29 cellular contexts compared by ENCODE assay signal in the genomic region with DNA sequence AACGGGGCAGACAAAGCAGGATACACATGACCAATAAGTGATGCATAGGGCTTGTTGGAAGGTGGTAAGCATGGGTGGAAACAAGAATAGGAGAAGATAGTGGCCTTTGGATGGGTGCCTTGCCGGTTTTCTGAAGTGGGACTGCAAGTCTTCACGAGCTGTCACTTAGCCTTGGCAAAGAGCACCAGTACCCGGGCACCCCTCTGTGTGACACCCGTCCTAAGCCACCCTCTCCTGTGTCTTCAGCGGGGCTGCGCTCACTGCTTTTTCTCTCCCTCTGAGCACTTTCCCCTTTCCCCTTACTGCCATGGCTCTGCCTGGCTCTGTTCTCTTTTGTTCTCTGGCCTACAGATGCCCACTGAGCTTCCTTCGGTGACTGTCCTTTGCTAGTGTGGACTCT.
"Had no signal": no experiment of that assay in that cellular context is flagged by ENCODE, and none has a peak within 500 bp of the region (broad histone marks: within the 10 kb centered on the region; RNA-seq: fewer than 3 reads in every experiment).

No MANE protein-coding gene starts in this region.

- H3K36me3 Mint-ChIP-seq: activated naive CD4-positive, alpha-beta T cell treated with anti-CD3 and anti-CD28 coated beads, Interleukin-2, amount 10 ng/mL, durations not matched to agents 7 days and 5 days; activated naive CD4-positive, alpha-beta T cell treated with anti-CD3 and anti-CD28 coated beads, Interleukin-2, amount 50 U/mL, for 72 hours; activated naive CD8-positive, alpha-beta T cell treated with anti-CD3 and anti-CD28 coated beads, Interleukin-2, amount 10 ng/mL, durations not matched to agents 7 days and 5 days; T-cell; WTC11 had no signal

- H3K4me3 Mint-ChIP-seq: activated CD4-positive, alpha-beta memory T cell treated with anti-CD3 and anti-CD28 coated beads, Interleukin-2, amount 10 ng/mL, durations not matched to agents 7 days and 5 days; activated CD4-positive, alpha-beta T cell treated with anti-CD3 and anti-CD28 coated beads, Interleukin-2, amount 10 ng/mL, durations not matched to agents 7 days and 5 days; activated naive CD4-positive, alpha-beta T cell treated with anti-CD3 and anti-CD28 coated beads, Interleukin-2, amount 10 ng/mL, durations not matched to agents 7 days and 5 days; activated naive CD8-positive, alpha-beta T cell treated with anti-CD3 and anti-CD28 coated beads, Interleukin-2, amount 10 ng/mL, durations not matched to agents 7 days and 5 days; activated T-cell treated with anti-CD3 and anti-CD28 coated beads, Interleukin-2, amount 50 U/mL, for 24 hours; activated T-cell treated with anti-CD3 and anti-CD28 coated beads, Interleukin-2, amount 50 U/mL, for 72 hours; effector memory CD8-positive, alpha-beta T cell; T-cell; T-helper 1 cell treated with Interleukin-12 subunit alpha and Interleukin-12 subunit beta and Interleukin-4 antibody, amounts not matched to agents 30 μg/mL and 1 μg/mL, for 36 hours; WTC11 had no signal

- H3K9me3 Mint-ChIP-seq: activated CD4-positive, alpha-beta memory T cell treated with anti-CD3 and anti-CD28 coated beads, Interleukin-2, amount 10 ng/mL, durations not matched to agents 7 days and 5 days; activated CD4-positive, alpha-beta T cell treated with anti-CD3 and anti-CD28 coated beads, Interleukin-2, amount 10 ng/mL, durations not matched to agents 7 days and 5 days; activated naive CD4-positive, alpha-beta T cell treated with anti-CD3 and anti-CD28 coated beads, Interleukin-2, amount 10 ng/mL, durations not matched to agents 7 days and 5 days; activated naive CD4-positive, alpha-beta T cell treated with anti-CD3 and anti-CD28 coated beads, Interleukin-2, amount 50 U/mL, for 72 hours; activated naive CD8-positive, alpha-beta T cell treated with anti-CD3 and anti-CD28 coated beads, Interleukin-2, amount 10 ng/mL, durations not matched to agents 7 days and 5 days; activated T-cell treated with anti-CD3 and anti-CD28 coated beads, Interleukin-2, amount 50 U/mL, for 24 hours; activated T-cell treated with anti-CD3 and anti-CD28 coated beads, Interleukin-2, amount 50 U/mL, for 72 hours; effector memory CD8-positive, alpha-beta T cell; T-cell; T-helper 1 cell treated with Interleukin-12 subunit alpha and Interleukin-12 subunit beta and Interleukin-4 antibody, amounts not matched to agents 30 μg/mL and 1 μg/mL, for 36 hours had no signal

- H3K4me1 Mint-ChIP-seq: activated CD4-positive, alpha-beta memory T cell treated with anti-CD3 and anti-CD28 coated beads, Interleukin-2, amount 10 ng/mL, durations not matched to agents 7 days and 5 days; activated CD4-positive, alpha-beta T cell treated with anti-CD3 and anti-CD28 coated beads, Interleukin-2, amount 10 ng/mL, durations not matched to agents 7 days and 5 days; activated naive CD4-positive, alpha-beta T cell treated with anti-CD3 and anti-CD28 coated beads, Interleukin-2, amount 10 ng/mL, durations not matched to agents 7 days and 5 days; activated naive CD8-positive, alpha-beta T cell treated with anti-CD3 and anti-CD28 coated beads, Interleukin-2, amount 10 ng/mL, durations not matched to agents 7 days and 5 days; T-cell had no signal

- H3K27me3 ChIP-seq: ascending aorta, brain microvascular endothelial cell, foreskin keratinocyte, gastrocnemius medialis had no signal

- H3K27me3 Mint-ChIP-seq: activated CD4-positive, alpha-beta memory T cell treated with anti-CD3 and anti-CD28 coated beads, Interleukin-2, amount 10 ng/mL, durations not matched to agents 7 days and 5 days; activated CD4-positive, alpha-beta T cell treated with anti-CD3 and anti-CD28 coated beads, Interleukin-2, amount 10 ng/mL, durations not matched to agents 7 days and 5 days; activated naive CD4-positive, alpha-beta T cell treated with anti-CD3 and anti-CD28 coated beads, Interleukin-2, amount 10 ng/mL, durations not matched to agents 7 days and 5 days; activated naive CD8-positive, alpha-beta T cell treated with anti-CD3 and anti-CD28 coated beads, Interleukin-2, amount 10 ng/mL, durations not matched to agents 7 days and 5 days had no signal

- ATAC-seq: activated naive CD4-positive, alpha-beta T cell treated with anti-CD3 and anti-CD28 coated beads, Interleukin-2, amount 50 U/mL, for 72 hours; activated T-cell treated with anti-CD3 and anti-CD28 coated beads, Interleukin-2, amount 50 U/mL, for 72 hours; effector memory CD8-positive, alpha-beta T cell; foreskin keratinocyte; gastrocnemius medialis; T-cell had no signal

- H3K4me3 ChIP-seq: ascending aorta, esophagus muscularis mucosa, gastrocnemius medialis had no signal

- H3K9me3 ChIP-seq: ascending aorta, esophagus muscularis mucosa, gastrocnemius medialis had no signal

- H3K4me1 ChIP-seq: ascending aorta, esophagus muscularis mucosa, foreskin keratinocyte had no signal

- H3K27ac ChIP-seq: ascending aorta, brain microvascular endothelial cell, esophagus muscularis mucosa, foreskin keratinocyte, gastrocnemius medialis, VCaP had no signal

- H3K27ac Mint-ChIP-seq: activated CD4-positive, alpha-beta memory T cell treated with anti-CD3 and anti-CD28 coated beads, Interleukin-2, amount 10 ng/mL, durations not matched to agents 7 days and 5 days; activated CD4-positive, alpha-beta T cell treated with anti-CD3 and anti-CD28 coated beads, Interleukin-2, amount 10 ng/mL, durations not matched to agents 7 days and 5 days; activated naive CD4-positive, alpha-beta T cell treated with anti-CD3 and anti-CD28 coated beads, Interleukin-2, amount 10 ng/mL, durations not matched to agents 7 days and 5 days; activated naive CD4-positive, alpha-beta T cell treated with anti-CD3 and anti-CD28 coated beads, Interleukin-2, amount 50 U/mL, for 72 hours; activated naive CD8-positive, alpha-beta T cell treated with anti-CD3 and anti-CD28 coated beads, Interleukin-2, amount 10 ng/mL, durations not matched to agents 7 days and 5 days; activated T-cell treated with anti-CD3 and anti-CD28 coated beads, Interleukin-2, amount 50 U/mL, for 24 hours; activated T-cell treated with anti-CD3 and anti-CD28 coated beads, Interleukin-2, amount 50 U/mL, for 72 hours; effector memory CD8-positive, alpha-beta T cell; T-cell; T-helper 1 cell treated with Interleukin-12 subunit alpha and Interleukin-12 subunit beta and Interleukin-4 antibody, amounts not matched to agents 30 μg/mL and 1 μg/mL, for 36 hours; WTC11 had no signal

- H3K36me3 ChIP-seq: ascending aorta, brain microvascular endothelial cell, esophagus muscularis mucosa, gastrocnemius medialis had no signal

- DNase-seq: activated CD4-positive, alpha-beta memory T cell treated with anti-CD3 and anti-CD28 coated beads, Interleukin-2, amount 10 ng/mL, durations not matched to agents 7 days and 5 days; activated CD4-positive, alpha-beta T cell treated with anti-CD3 and anti-CD28 coated beads for 1 hour; activated CD4-positive, alpha-beta T cell treated with anti-CD3 and anti-CD28 coated beads for 4 hours; activated CD4-positive, alpha-beta T cell treated with anti-CD3 and anti-CD28 coated beads, Interleukin-2, amount 10 ng/mL, durations not matched to agents 7 days and 5 days; activated CD4-positive, alpha-beta T cell treated with anti-CD3 and anti-CD28 coated beads, Interleukin-2, amount 50 U/mL, for 4 hours; activated CD8-positive, alpha-beta memory T cell treated with anti-CD3 and anti-CD28 coated beads, Interleukin-2, amount 50 U/mL, for 48 hours; activated gamma-delta T cell; activated naive CD4-positive, alpha-beta T cell; activated naive CD4-positive, alpha-beta T cell treated with anti-CD3 and anti-CD28 coated beads, Interleukin-2, amount 10 ng/mL, durations not matched to agents 7 days and 5 days; activated naive CD8-positive, alpha-beta T cell treated with anti-CD3 and anti-CD28 coated beads, Interleukin-2, amount 10 ng/mL, durations not matched to agents 7 days and 5 days; activated T-cell treated with anti-CD3 and anti-CD28 coated beads for 4 hours; activated T-cell treated with anti-CD3 and anti-CD28 coated beads, Interleukin-2, amount 50 U/mL, for 24 hours; activated T-cell treated with anti-CD3 and anti-CD28 coated beads, Interleukin-2, amount 50 U/mL, for 72 hours; brain microvascular endothelial cell; cortex of kidney; dermis blood vessel endothelial cell; effector CD4-positive, alpha-beta T cell; effector memory CD8-positive, alpha-beta T cell; erythroblast; foreskin keratinocyte; gastrocnemius medialis; T-cell; T-helper 9 cell had no signal
